ENCODE assay signal across 12 cellular contexts in the genomic region with DNA sequence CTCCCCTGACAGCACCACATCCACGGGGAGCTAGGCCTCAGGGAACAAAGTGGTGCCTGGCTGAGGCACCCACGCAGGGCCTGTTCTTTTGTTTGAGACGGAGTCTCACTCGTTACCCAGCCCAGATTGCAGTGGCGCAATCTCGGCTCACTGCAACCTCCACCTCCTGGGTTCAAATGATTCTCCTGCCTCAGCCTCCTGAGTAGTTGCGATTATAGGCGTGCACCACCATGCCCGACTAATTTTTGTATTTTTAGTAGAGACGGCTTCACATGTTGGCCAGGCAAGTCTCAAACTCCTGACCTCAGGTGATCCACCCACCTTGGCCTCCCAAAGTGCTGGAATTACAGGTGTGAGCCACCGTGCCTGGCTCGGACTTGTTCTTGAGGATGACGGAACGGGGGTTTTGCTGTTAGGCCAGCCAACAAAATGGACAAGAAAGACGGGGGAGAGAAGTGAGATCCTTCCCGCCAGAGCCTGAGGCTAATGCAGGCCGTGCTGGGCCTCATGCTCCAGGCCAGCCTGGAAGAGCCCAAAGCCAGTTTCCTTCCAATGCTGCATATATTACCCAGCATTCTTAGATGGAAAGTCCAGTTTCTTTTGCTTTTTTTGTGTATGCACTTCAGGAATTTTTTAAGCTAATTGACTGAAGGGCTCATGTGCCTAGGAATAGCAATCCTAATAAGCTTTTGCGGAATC. TPM values are rescaled to one million over a fixed set of nuclear protein-coding genes. Genes with fewer than 3 reads are reported as not detected.
DNase-seq lines count a peak whose midpoint lies in the region; ATAC-seq and TF ChIP-seq lines count a peak whose summit lies in the region.
"Had no signal": no experiment of that assay in that cellular context is flagged by ENCODE, and none has a peak within 500 bp of the region (broad histone marks: within the 10 kb centered on the region; RNA-seq: fewer than 3 reads in every experiment).

No MANE protein-coding gene starts in this region.

- no peak overlapping the region for H2BK15ac ChIP-seq in mesendoderm (replicated peaks; ENCODE audit: low read depth)

- H3K4me3 ChIP-seq in left ventricle myocardium inferior = peak overlapping the region; percentile 9
- no peak overlapping the region for H3K4me3 ChIP-seq in mesendoderm (ENCODE audit: low read length)
- H3K4me3 ChIP-seq in upper lobe of right lung = no peak overlapping the region
- H3K4me3 ChIP-seq: lung had no signal

- H3K27ac ChIP-seq in left ventricle myocardium inferior (replicated peaks) (no peak overlapping the region), mesendoderm (ENCODE audit: low read depth, low read length) (no peak overlapping the region), upper lobe of right lung (peak overlapping the region; percentile 82)

- no peaks in the 10 kb centered on the region for H3K79me2 ChIP-seq in mesendoderm (ENCODE audit: control insufficient read depth, insufficient read depth, low read length)

- no peaks in the 10 kb centered on the region for H3K9me3 Mint-ChIP-seq in activated naive CD8-positive, alpha-beta T cell (ENCODE audit: low read depth)
- H3K9me3 Mint-ChIP-seq in effector memory CD8-positive, alpha-beta T cell = no peaks in the 10 kb centered on the region

- no peak overlapping the region for H4K5ac ChIP-seq in mesendoderm (ENCODE audit: low read length)

- DNase-seq in left ventricle myocardium inferior (no peak), Right ventricle myocardium inferior (ENCODE audit: missing footprints) (no peak), mesendoderm (no peak), upper lobe of right lung (no peak)
- DNase-seq in effector CD4-positive, alpha-beta T cell = no peak
- DNase-seq in activated CD4-positive, CD25-positive, alpha-beta regulatory T cell (lab: John Stamatoyannopoulos, UW) = no peak
- DNase-seq in effector memory CD8-positive, alpha-beta T cell = no peak
- DNase-seq: BE2C, IMR-90, SHP77 treated with DMSO at 0.1 percent for 48 hours had no signal

- H3K4me1 ChIP-seq in left ventricle myocardium inferior = peaks cover 6% of the 10 kb centered on the region
- peaks cover 3% of the 10 kb centered on the region for H3K4me1 ChIP-seq in mesendoderm (ENCODE audit: control insufficient read depth, low read depth, low read length)
- H3K4me1 ChIP-seq in upper lobe of right lung = peaks cover 8% of the 10 kb centered on the region
- H3K4me1 ChIP-seq: BE2C had no signal

- H3K18ac ChIP-seq in mesendoderm (ENCODE audit: low read length) = no peak overlapping the region

- peak overlapping the region; percentile 40 for H3K4me3 Mint-ChIP-seq in activated naive CD8-positive, alpha-beta T cell
- no peak overlapping the region for H3K4me3 Mint-ChIP-seq in effector memory CD8-positive, alpha-beta T cell

- peak overlapping the region; percentile 43 for H2BK5ac ChIP-seq in mesendoderm (ENCODE audit: low read length)

- H3K9ac ChIP-seq in mesendoderm (ENCODE audit: low read length) = no peak overlapping the region

- no peaks in the 10 kb centered on the region for H3K79me1 ChIP-seq in mesendoderm (ENCODE audit: low read length)

- H3K27me3 ChIP-seq in left ventricle myocardium inferior (ENCODE audit: low read depth) (no peaks in the 10 kb centered on the region), mesendoderm (ENCODE audit: insufficient read depth, low read length, poor library complexity) (no peaks in the 10 kb centered on the region), upper lobe of right lung (no peaks in the 10 kb centered on the region)
- H3K27me3 ChIP-seq: BE2C had no signal

- no peaks in the 10 kb centered on the region for H3K27me3 Mint-ChIP-seq in activated naive CD8-positive, alpha-beta T cell
- no peaks in the 10 kb centered on the region for H3K27me3 Mint-ChIP-seq in effector memory CD8-positive, alpha-beta T cell

- TF ChIP-seq CTCF in left ventricle myocardium inferior (IDR thresholded peaks at IDR 0.05; ENCODE audit: borderline replicate concordance) (no peak), upper lobe of right lung (IDR thresholded peaks at IDR 0.05) (no peak)

- WGBS in mesendoderm (ENCODE audit: extremely low coverage, insufficient coverage, low lambda C conversion rate) = no CpG with 5 or more reads among the region's 18 CpGs

- no peak overlapping the region for H2AK5ac ChIP-seq in mesendoderm (ENCODE audit: low read length)

- H4K8ac ChIP-seq in mesendoderm (ENCODE audit: low read depth, low read length) = no peak overlapping the region

- H3K36me3 ChIP-seq in left ventricle myocardium inferior (no peaks in the 10 kb centered on the region), mesendoderm (ENCODE audit: control insufficient read depth, insufficient read depth, low read length) (no peaks in the 10 kb centered on the region), upper lobe of right lung (no peaks in the 10 kb centered on the region)
- H3K36me3 ChIP-seq: BE2C had no signal

- H3K27ac Mint-ChIP-seq in activated naive CD8-positive, alpha-beta T cell = no peak overlapping the region
- H3K27ac Mint-ChIP-seq in effector memory CD8-positive, alpha-beta T cell = peak overlapping the region in 1 of 2 donors; percentile 73

- H3K4ac ChIP-seq in mesendoderm (ENCODE audit: low read depth, low read length) = peak overlapping the region; percentile 1

- no peak for ATAC-seq in Right ventricle myocardium inferior
- no peak for ATAC-seq in upper lobe of right lung
- no peak for ATAC-seq in effector memory CD8-positive, alpha-beta T cell (replicated peaks)

- no peak overlapping the region for H3K4me2 ChIP-seq in mesendoderm (ENCODE audit: low read length)

- H3K23ac ChIP-seq in mesendoderm (ENCODE audit: low read length) = no peak overlapping the region

- intact Hi-C loops in left ventricle myocardium inferior (cut with micrococcal nuclease) = no loop called here
- intact Hi-C loops in Right ventricle myocardium inferior (cut with DNase I) = no loop called here
- intact Hi-C loops in upper lobe of right lung (cut with DNase I) = no loop called here

- H3K9me3 ChIP-seq in left ventricle myocardium inferior (replicated peaks) (no peaks in the 10 kb centered on the region), upper lobe of right lung (no peaks in the 10 kb centered on the region)
- H3K9me3 ChIP-seq: BE2C had no signal

- peaks cover 33% of the 10 kb centered on the region for H3K4me1 Mint-ChIP-seq in activated naive CD8-positive, alpha-beta T cell (ENCODE audit: low read depth)
- H3K4me1 Mint-ChIP-seq in effector memory CD8-positive, alpha-beta T cell (ENCODE audit: low read depth in 2 of 2) = peaks cover 13 to 24% of the 10 kb centered on the region in 2 donors

- H3K56ac ChIP-seq in mesendoderm (ENCODE audit: low read length) = peak overlapping the region; percentile 83

- no peak overlapping the region for H2BK120ac ChIP-seq in mesendoderm (ENCODE audit: low read depth, low read length)

- H3K36me3 Mint-ChIP-seq in activated naive CD8-positive, alpha-beta T cell = no peaks in the 10 kb centered on the region
- H3K36me3 Mint-ChIP-seq in effector memory CD8-positive, alpha-beta T cell (ENCODE audit: insufficient read depth) = peaks cover 13% of the 10 kb centered on the region

RNA-seq across cellular contexts. Expression of a gene that starts 28.1 kb away (rescaled TPM):
- total RNA-seq in left ventricle myocardium inferior = 42.7 TPM
- total RNA-seq in Right ventricle myocardium inferior = 51.2 TPM
- polyA plus RNA-seq in mesendoderm (2013, experiment 1 of 2) = 23.0 TPM
- 22.8 TPM for polyA plus RNA-seq in mesendoderm (2013, experiment 2 of 2)
- 104 TPM for total RNA-seq in upper lobe of right lung

RNA-seq across cellular contexts. Expression of a gene that starts 44.0 kb away (rescaled TPM):
- total RNA-seq in left ventricle myocardium inferior = 11.9 TPM
- 19.3 TPM for total RNA-seq in Right ventricle myocardium inferior
- 4.1 TPM for polyA plus RNA-seq in mesendoderm (2013, experiment 1 of 2)
- 4.3 TPM for polyA plus RNA-seq in mesendoderm (2013, experiment 2 of 2)
- 48.0 TPM for total RNA-seq in upper lobe of right lung
